2 cellular contexts compared by ENCODE assay signal in genomic region chr12:107091989-107092641, GRCh38.
TF ChIP-seq lines count a peak whose summit lies in the region.

No MANE protein-coding gene starts in this region.

TF ChIP-seq in IMR-90, 13 proteins besides CTCF, POLR2A, EP300 and RAD21:
- TF ChIP-seq CHD1 (IDR thresholded peaks at IDR 0.05; ENCODE audit: low read depth, low read length) (0 out of 2 replicates have a peak, but pooled peaks have one; percentile 81), RCOR1 (IDR thresholded peaks at IDR 0.05; ENCODE audit: insufficient replicate concordance, low read length) (no peak), SMC3 (IDR thresholded peaks at IDR 0.05; ENCODE audit: low read depth, low read length) (peak; percentile 56)
TF ChIP-seq in IMR-90: peak in this region for 2.

TF ChIP-seq in GM12878, 131 proteins besides CTCF, POLR2A, EP300 and RAD21:
- TF ChIP-seq SMC3 (IDR thresholded peaks at IDR 0.05; ENCODE audit: borderline replicate concordance, low read length) (peak; percentile 33; the same call in 1 of the 2 replicates), CREM (IDR thresholded peaks at IDR 0.05; ENCODE audit: low read depth) (no peak), RUNX3 (IDR thresholded peaks at IDR 0.05; ENCODE audit: low read length) (peak; percentile 47), NR2F1 (conservative IDR thresholded peaks at IDR 0.05) (no peak), ZNF24 (IDR thresholded peaks at IDR 0.05) (peak; percentile 55; the same call in 1 of the 2 replicates), IKZF2 (IDR thresholded peaks at IDR 0.05) (peak in 1 of 2 experiments; percentile 37; a peak in 1 of 4 replicates), SKIL (IDR thresholded peaks at IDR 0.05; ENCODE audit: low read depth, poor library complexity, severe bottlenecking) (no peak), CEBPZ (IDR thresholded peaks at IDR 0.05; ENCODE audit: low read depth, low read length) (no peak), IKZF1 (conservative IDR thresholded peaks at IDR 0.05) (peak; percentile 35; the same call in 1 of the 2 replicates), ZBTB11 (CRISPR knock-in tag; IDR thresholded peaks at IDR 0.05) (no peak)
- TF ChIP-seq, protein P1, sequence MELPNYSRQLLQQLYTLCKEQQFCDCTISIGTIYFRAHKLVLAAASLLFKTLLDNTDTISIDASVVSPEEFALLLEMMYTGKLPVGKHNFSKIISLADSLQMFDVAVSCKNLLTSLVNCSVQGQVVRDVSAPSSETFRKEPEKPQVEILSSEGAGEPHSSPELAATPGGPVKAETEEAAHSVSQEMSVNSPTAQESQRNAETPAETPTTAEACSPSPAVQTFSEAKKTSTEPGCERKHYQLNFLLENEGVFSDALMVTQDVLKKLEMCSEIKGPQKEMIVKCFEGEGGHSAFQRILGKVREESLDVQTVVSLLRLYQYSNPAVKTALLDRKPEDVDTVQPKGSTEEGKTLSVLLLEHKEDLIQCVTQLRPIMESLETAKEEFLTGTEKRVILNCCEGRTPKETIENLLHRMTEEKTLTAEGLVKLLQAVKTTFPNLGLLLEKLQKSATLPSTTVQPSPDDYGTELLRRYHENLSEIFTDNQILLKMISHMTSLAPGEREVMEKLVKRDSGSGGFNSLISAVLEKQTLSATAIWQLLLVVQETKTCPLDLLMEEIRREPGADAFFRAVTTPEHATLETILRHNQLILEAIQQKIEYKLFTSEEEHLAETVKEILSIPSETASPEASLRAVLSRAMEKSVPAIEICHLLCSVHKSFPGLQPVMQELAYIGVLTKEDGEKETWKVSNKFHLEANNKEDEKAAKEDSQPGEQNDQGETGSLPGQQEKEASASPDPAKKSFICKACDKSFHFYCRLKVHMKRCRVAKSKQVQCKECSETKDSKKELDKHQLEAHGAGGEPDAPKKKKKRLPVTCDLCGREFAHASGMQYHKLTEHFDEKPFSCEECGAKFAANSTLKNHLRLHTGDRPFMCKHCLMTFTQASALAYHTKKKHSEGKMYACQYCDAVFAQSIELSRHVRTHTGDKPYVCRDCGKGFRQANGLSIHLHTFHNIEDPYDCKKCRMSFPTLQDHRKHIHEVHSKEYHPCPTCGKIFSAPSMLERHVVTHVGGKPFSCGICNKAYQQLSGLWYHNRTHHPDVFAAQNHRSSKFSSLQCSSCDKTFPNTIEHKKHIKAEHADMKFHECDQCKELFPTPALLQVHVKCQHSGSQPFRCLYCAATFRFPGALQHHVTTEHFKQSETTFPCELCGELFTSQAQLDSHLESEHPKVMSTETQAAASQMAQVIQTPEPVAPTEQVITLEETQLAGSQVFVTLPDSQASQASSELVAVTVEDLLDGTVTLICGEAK (IDR thresholded peaks at IDR 0.05; ENCODE audit: borderline replicate concordance): no peak
TF ChIP-seq in GM12878: peak in this region for 5.
